ENCODE assay signal across 1 cellular context in the genomic region with DNA sequence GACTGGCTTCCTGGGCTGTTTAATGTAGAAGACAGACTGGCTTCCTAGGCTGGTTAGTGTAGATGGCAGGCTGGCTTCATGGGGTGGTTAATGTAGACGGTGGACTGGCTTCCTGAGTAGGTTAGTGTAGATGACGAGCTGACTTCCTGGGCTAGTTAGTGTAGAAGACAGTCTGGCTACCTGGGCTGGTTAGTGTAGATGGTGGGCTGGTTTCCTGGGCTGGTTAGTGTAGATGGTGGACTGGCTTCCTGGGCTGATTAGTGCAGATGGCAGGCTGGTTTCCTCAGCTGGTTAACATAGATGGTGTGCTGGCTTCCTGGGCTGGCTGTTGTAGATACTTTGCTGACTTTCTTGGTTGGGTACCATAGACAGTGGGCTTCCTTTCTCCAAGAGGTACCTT.
TF ChIP-seq lines count a peak whose summit lies in the region.

No MANE protein-coding gene starts in this region.

TF ChIP-seq in H1, 55 proteins besides CTCF, POLR2A, EP300 and RAD21 (continued from another document):
- TF ChIP-seq, protein P1, sequence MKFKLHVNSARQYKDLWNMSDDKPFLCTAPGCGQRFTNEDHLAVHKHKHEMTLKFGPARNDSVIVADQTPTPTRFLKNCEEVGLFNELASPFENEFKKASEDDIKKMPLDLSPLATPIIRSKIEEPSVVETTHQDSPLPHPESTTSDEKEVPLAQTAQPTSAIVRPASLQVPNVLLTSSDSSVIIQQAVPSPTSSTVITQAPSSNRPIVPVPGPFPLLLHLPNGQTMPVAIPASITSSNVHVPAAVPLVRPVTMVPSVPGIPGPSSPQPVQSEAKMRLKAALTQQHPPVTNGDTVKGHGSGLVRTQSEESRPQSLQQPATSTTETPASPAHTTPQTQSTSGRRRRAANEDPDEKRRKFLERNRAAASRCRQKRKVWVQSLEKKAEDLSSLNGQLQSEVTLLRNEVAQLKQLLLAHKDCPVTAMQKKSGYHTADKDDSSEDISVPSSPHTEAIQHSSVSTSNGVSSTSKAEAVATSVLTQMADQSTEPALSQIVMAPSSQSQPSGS (IDR thresholded peaks at IDR 0.05; ENCODE audit: low read length): no peak
- TF ChIP-seq JUND (IDR thresholded peaks at IDR 0.05; ENCODE audit: low read length) (no peak), SP4 (IDR thresholded peaks at IDR 0.05; ENCODE audit: low read length) (no peak), TAF1 (IDR thresholded peaks at IDR 0.05; ENCODE audit: low read depth, low read length) (no peak), CBX5 (IDR thresholded peaks at IDR 0.05; ENCODE audit: low read depth, low read length) (no peak), CHD2 (IDR thresholded peaks at IDR 0.05; ENCODE audit: low read length) (no peak), MAFK (IDR thresholded peaks at IDR 0.05; ENCODE audit: low read depth, low read length) (no peak), TAF7 (optimal IDR thresholded peaks at IDR 0.05; ENCODE audit: borderline replicate concordance, low read depth, low read length) (no peak), CEBPB (IDR thresholded peaks at IDR 0.05; ENCODE audit: low read depth, low read length) (no peak), GABPA (IDR thresholded peaks at IDR 0.05; ENCODE audit: borderline replicate concordance, insufficient read depth, low read length) (no peak), KDM5A (IDR thresholded peaks at IDR 0.05; ENCODE audit: low read length) (no peak)
- TF ChIP-seq, protein P2, sequence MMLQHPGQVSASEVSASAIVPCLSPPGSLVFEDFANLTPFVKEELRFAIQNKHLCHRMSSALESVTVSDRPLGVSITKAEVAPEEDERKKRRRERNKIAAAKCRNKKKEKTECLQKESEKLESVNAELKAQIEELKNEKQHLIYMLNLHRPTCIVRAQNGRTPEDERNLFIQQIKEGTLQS (IDR thresholded peaks at IDR 0.05; ENCODE audit: insufficient read depth, low read depth, low read length): no peak
- TF ChIP-seq, protein P3, sequence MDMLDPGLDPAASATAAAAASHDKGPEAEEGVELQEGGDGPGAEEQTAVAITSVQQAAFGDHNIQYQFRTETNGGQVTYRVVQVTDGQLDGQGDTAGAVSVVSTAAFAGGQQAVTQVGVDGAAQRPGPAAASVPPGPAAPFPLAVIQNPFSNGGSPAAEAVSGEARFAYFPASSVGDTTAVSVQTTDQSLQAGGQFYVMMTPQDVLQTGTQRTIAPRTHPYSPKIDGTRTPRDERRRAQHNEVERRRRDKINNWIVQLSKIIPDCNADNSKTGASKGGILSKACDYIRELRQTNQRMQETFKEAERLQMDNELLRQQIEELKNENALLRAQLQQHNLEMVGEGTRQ (IDR thresholded peaks at IDR 0.05; ENCODE audit: low read length): no peak
